ENCODE assay signal across 24 cellular contexts in the genomic region with DNA sequence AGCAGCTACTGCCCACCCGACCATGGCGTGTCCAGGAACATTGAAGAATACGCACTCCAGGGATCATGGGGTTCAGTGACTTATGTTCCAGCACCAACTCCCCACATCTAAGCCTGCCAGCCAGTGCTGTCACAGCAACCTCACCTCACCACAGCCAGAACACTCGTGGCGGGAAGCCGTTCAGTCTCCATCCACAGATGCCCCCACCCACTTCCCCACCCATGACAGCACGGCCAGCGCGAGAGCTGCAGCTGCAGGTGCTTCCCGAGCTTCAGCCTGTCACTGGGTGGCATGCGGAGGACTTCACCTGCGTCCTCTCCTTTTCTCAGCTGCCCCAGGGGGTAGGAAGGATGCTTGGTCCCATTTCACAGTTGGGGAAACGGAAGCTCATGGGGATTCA. TPM values are rescaled to one million over a fixed set of nuclear protein-coding genes. Genes with fewer than 3 reads are reported as not detected.
A peak's percentile ranks its signal among the peaks of the same experiment; 100 is the strongest.
DNase-seq lines count a peak whose midpoint lies in the region; ATAC-seq, FAIRE-seq and TF ChIP-seq lines count a peak whose summit lies in the region.
"Had no signal": no experiment of that assay in that cellular context is flagged by ENCODE, and none has a peak within 500 bp of the region (broad histone marks: within the 10 kb centered on the region; RNA-seq: fewer than 3 reads in every experiment).

No MANE protein-coding gene starts in this region.

- CTCF ChIA-PET in A549 (lab: Yijun Ruan, JAX), result interaction anchor here (4.3 kb wide), 1 partner anchor 52 kb away, joined by 19 read pairs; no protein-coding TSS in a partner anchor
- CTCF ChIA-PET in activated naive CD4-positive, alpha-beta T cell treated with anti-CD3 and anti-CD28 coated beads, Interleukin-2, amount 10 ng/mL, durations not matched to agents 7 days and 5 days (lab: Charles Lee), result no interaction called here

- no peak overlapping the region for H2BK12ac ChIP-seq in trophoblast cell (ENCODE audit: low read length)

- no peak overlapping the region for H3K4me3 Mint-ChIP-seq in activated naive CD4-positive, alpha-beta T cell treated with anti-CD3 and anti-CD28 coated beads, Interleukin-2, amount 10 ng/mL, durations not matched to agents 7 days and 5 days
- H3K4me3 Mint-ChIP-seq: CD14-positive monocyte; CD4-positive, alpha-beta T cell; CD8-positive, alpha-beta memory T cell had no signal

- H3K23ac ChIP-seq in trophoblast cell (ENCODE audit: low read length), result no peak overlapping the region

- peaks cover 17% of the 10 kb centered on the region for H3K27me3 Mint-ChIP-seq in activated naive CD4-positive, alpha-beta T cell treated with anti-CD3 and anti-CD28 coated beads, Interleukin-2, amount 10 ng/mL, durations not matched to agents 7 days and 5 days

- no peak overlapping the region for H4K12ac ChIP-seq in trophoblast cell (ENCODE audit: low read depth, low read length)

- H3K4me1 ChIP-seq in A549 (peaks cover 56% of the 10 kb centered on the region), kidney (ENCODE audit: control insufficient read depth in 1 of 2, insufficient read depth in 1 of 2, low read depth in 1 of 2, low read length in 2 of 2) (no peaks in the 10 kb centered on the region), trophoblast cell (ENCODE audit: control insufficient read depth in 1 of 2, insufficient read depth in 2 of 2, low read length in 2 of 2) (no peaks in the 10 kb centered on the region)
- peaks cover 72 to 90% (median 87%) of the 10 kb centered on the region in 10 experiments for H3K4me1 ChIP-seq in BLaER1 treated with 17β-estradiol and CSF1 and Interleukin-3, amounts not matched to agents 10 nM and 100 nM

- POLR2A ChIA-PET in A549 (lab: Yijun Ruan, JAX), result no interaction called here

- no peak overlapping the region for H4K8ac ChIP-seq in trophoblast cell (ENCODE audit: low read depth, low read length)

- H3K27ac ChIP-seq in A549, result peak overlapping the region; percentile 85 to 89; a peak in 4 of 6 replicates
- no peak overlapping the region for H3K27ac ChIP-seq in BLaER1 treated with 17β-estradiol and CSF1 and Interleukin-3, amounts not matched to agents 10 nM and 100 nM
- no peak overlapping the region for H3K27ac ChIP-seq in kidney (ENCODE audit: low read depth in 2 of 2, low read length in 2 of 2)
- no peak overlapping the region for H3K27ac ChIP-seq in trophoblast cell (ENCODE audit: low read depth, low read length)

- no peak for FAIRE-seq in A549 (lab: Jason Lieb, UNC)
- FAIRE-seq in kidney (lab: Jason Lieb, UNC), result no peak
- FAIRE-seq in H54 (lab: Jason Lieb, UNC), result no peak
- FAIRE-seq: D721Med, GM12891, GM18507 had no signal

- no peak overlapping the region for H2AFZ ChIP-seq in trophoblast cell (ENCODE audit: insufficient read depth, low read length, poor library complexity)

- no peak overlapping the region for H4K91ac ChIP-seq in trophoblast cell (ENCODE audit: low read depth, low read length)

- intact Hi-C loops in kidney (cut with DNase I), result no loop called here

- H3K4me3 ChIP-seq in A549, result no peak overlapping the region
- no peak overlapping the region for H3K4me3 ChIP-seq in BLaER1 treated with 17β-estradiol and CSF1 and Interleukin-3, amounts not matched to agents 10 nM and 100 nM
- H3K4me3 ChIP-seq in kidney (ENCODE audit: low read length in 2 of 2), result no peak overlapping the region
- no peak overlapping the region for H3K4me3 ChIP-seq in trophoblast cell (ENCODE audit: low read depth, low read length)

- TF ChIP-seq POLR2A in A549 (IDR thresholded peaks at IDR 0.05; ENCODE audit: low read length) (no peak), H54 (IDR thresholded peaks at IDR 0.05; ENCODE audit: low read depth, low read length) (no peak)

- H3K4me2 ChIP-seq in A549 (no peak overlapping the region), trophoblast cell (ENCODE audit: low read length) (no peak overlapping the region)
- H3K4me2 ChIP-seq in BLaER1 treated with 17β-estradiol and CSF1 and Interleukin-3, amounts not matched to agents 10 nM and 100 nM, result peak overlapping the region; percentile 19 to 96 (median 84); a peak in 21 of 22 replicates

- H3K27me3 ChIP-seq in BLaER1 treated with 17β-estradiol and CSF1 and Interleukin-3, amounts not matched to agents 10 nM and 100 nM, result peaks cover 0 to 21% (median 0%) of the 10 kb centered on the region in 11 experiments; a peak in 4 of 22 replicates
- no peaks in the 10 kb centered on the region for H3K27me3 ChIP-seq in trophoblast cell (ENCODE audit: insufficient read depth, low read length)

- no peak overlapping the region for H3K9ac ChIP-seq in BLaER1 treated with 17β-estradiol and CSF1 and Interleukin-3, amounts not matched to agents 10 nM and 100 nM
- H3K9ac ChIP-seq in kidney (ENCODE audit: low read length in 2 of 2) (no peak overlapping the region), trophoblast cell (ENCODE audit: low read length) (peak overlapping the region; percentile 44)

- no peaks in the 10 kb centered on the region for H3K36me3 Mint-ChIP-seq in activated naive CD4-positive, alpha-beta T cell treated with anti-CD3 and anti-CD28 coated beads, Interleukin-2, amount 10 ng/mL, durations not matched to agents 7 days and 5 days
- H3K36me3 Mint-ChIP-seq: CD14-positive monocyte had no signal

- peaks cover 1% of the 10 kb centered on the region for H3K9me3 Mint-ChIP-seq in activated naive CD4-positive, alpha-beta T cell treated with anti-CD3 and anti-CD28 coated beads, Interleukin-2, amount 10 ng/mL, durations not matched to agents 7 days and 5 days

- no peak for ATAC-seq in A549

- no peak overlapping the region for H3K14ac ChIP-seq in trophoblast cell (ENCODE audit: low read length)

- H2BK5ac ChIP-seq in trophoblast cell (ENCODE audit: low read depth, low read length, poor library complexity), result no peak overlapping the region

- DNase-seq in A549 (ENCODE audit: low read depth in 1 of 2, low spot score in 1 of 2) (no peak), kidney (peak; percentile 56), trophoblast cell (no peak), H54 (ENCODE audit: insufficient read length, low spot score) (no peak), amniotic stem cell (lab: John Stamatoyannopoulos, UW) (no peak)
- DNase-seq in activated CD4-positive, alpha-beta T cell treated with anti-CD3 and anti-CD28 coated beads, Interleukin-2, amount 50 U/mL, for 4 hours, result no peak
- no peak for DNase-seq in activated naive CD4-positive, alpha-beta T cell treated with anti-CD3 and anti-CD28 coated beads, Interleukin-2, amount 10 ng/mL, durations not matched to agents 7 days and 5 days
- DNase-seq: 8988T; CD4-positive, alpha-beta T cell; CD8-positive, alpha-beta memory T cell; DMS 273 treated with DMSO at 0.1 percent for 48 hours; DMS53; GF-D8; GOT3; H7; HCEC 1CT had no signal

- no peak for TF ChIP-seq RAD21 in A549 (conservative IDR thresholded peaks at IDR 0.05 in 1 of 2, IDR thresholded peaks at IDR 0.05 in 1 of 2)

- TF ChIP-seq CTCF in A549 (IDR thresholded peaks at IDR 0.05) (no peak), kidney (IDR thresholded peaks at IDR 0.05; ENCODE audit: borderline replicate concordance, extremely low read depth, insufficient read depth) (no peak)

- peaks cover 3% of the 10 kb centered on the region for H3K4me1 Mint-ChIP-seq in activated naive CD4-positive, alpha-beta T cell treated with anti-CD3 and anti-CD28 coated beads, Interleukin-2, amount 10 ng/mL, durations not matched to agents 7 days and 5 days
- H3K4me1 Mint-ChIP-seq: CD14-positive monocyte had no signal

- no peak for TF ChIP-seq EP300 in A549 (IDR thresholded peaks at IDR 0.05)

- no peak overlapping the region for H3K18ac ChIP-seq in trophoblast cell (ENCODE audit: low read length)

- H3K27ac Mint-ChIP-seq in activated naive CD4-positive, alpha-beta T cell treated with anti-CD3 and anti-CD28 coated beads, Interleukin-2, amount 10 ng/mL, durations not matched to agents 7 days and 5 days, result no peak overlapping the region
- H3K27ac Mint-ChIP-seq: CD14-positive monocyte; CD4-positive, alpha-beta T cell; CD8-positive, alpha-beta memory T cell had no signal

- H2BK120ac ChIP-seq in trophoblast cell (ENCODE audit: insufficient read depth, low read length, poor library complexity), result no peak overlapping the region

- H3K36me3 ChIP-seq in BLaER1 treated with 17β-estradiol and CSF1 and Interleukin-3, amounts not matched to agents 10 nM and 100 nM, result no peaks in the 10 kb centered on the region
- H3K36me3 ChIP-seq in kidney (ENCODE audit: control insufficient read depth in 1 of 2, insufficient read depth in 2 of 2, low read length in 2 of 2) (no peaks in the 10 kb centered on the region), trophoblast cell (ENCODE audit: control insufficient read depth in 1 of 2, insufficient read depth in 2 of 2, low read length in 2 of 2) (no peaks in the 10 kb centered on the region)

- no peak overlapping the region for H2AK5ac ChIP-seq in trophoblast cell (ENCODE audit: low read length)

- no peak overlapping the region for H3K4ac ChIP-seq in trophoblast cell (ENCODE audit: low read depth, low read length)

- H3K79me2 ChIP-seq in trophoblast cell (ENCODE audit: control insufficient read depth, insufficient read depth, low read length, poor library complexity), result no peaks in the 10 kb centered on the region

- H3K9me3 ChIP-seq in A549 (no peaks in the 10 kb centered on the region), kidney (ENCODE audit: control insufficient read depth in 1 of 2, low read length in 2 of 2) (no peaks in the 10 kb centered on the region), trophoblast cell (ENCODE audit: insufficient read depth, low read depth, low read length) (peaks cover 7% of the 10 kb centered on the region)
- peaks cover 0 to 5% (median 0%) of the 10 kb centered on the region in 11 experiments; a peak in 3 of 22 replicates for H3K9me3 ChIP-seq in BLaER1 treated with 17β-estradiol and CSF1 and Interleukin-3, amounts not matched to agents 10 nM and 100 nM (replicated peaks in 1 of 11)

- no peaks in the 10 kb centered on the region for H3K79me1 ChIP-seq in trophoblast cell (ENCODE audit: low read length)

- 90% methylated on average over 13 of the region's 13 CpGs for WGBS in A549 (ENCODE audit: missing lambda C conversion rate)
- WGBS in trophoblast cell (ENCODE audit: extremely low coverage, insufficient coverage, insufficient read length), result no CpG with 5 or more reads among the region's 13 CpGs

- H4K20me1 ChIP-seq in BLaER1 treated with 17β-estradiol and CSF1 and Interleukin-3, amounts not matched to agents 10 nM and 100 nM, result peaks cover 0 to 11% (median 0%) of the 10 kb centered on the region in 11 experiments; a peak in 4 of 22 replicates

TF ChIP-seq in A549, 52 proteins besides CTCF, POLR2A, EP300 and RAD21:
- no peak for TF ChIP-seq EHF (CRISPR knock-in tag; IDR thresholded peaks at IDR 0.05)
- TF ChIP-seq RARB (CRISPR knock-in tag; IDR thresholded peaks at IDR 0.05), result no peak

RNA-seq across cellular contexts. Expression of a gene that starts 50.3 kb away (rescaled TPM):
- 3.3 and 6.7 TPM in 2 replicates for polyA plus RNA-seq in A549 (2011; rRNA removed)
- 1.3 and 1.6 TPM in 2 replicates for polyA plus RNA-seq in A549 (2012; cell fraction: cytosol; rRNA removed)
- polyA plus RNA-seq in A549 (2012; cell fraction: nucleus; rRNA removed), result 3.6 and 4.5 TPM in 2 replicates
- polyA plus RNA-seq in A549 (2017; fragmentation: RNase III; extraction: RNeasy Plus Mini Kit Qiagen cat#74134 plus additional on column Dnase treatment), result 2.6 to 3.4 TPM (median 3.1 TPM) in 3 replicates
- 6.7 and 9.9 TPM in 2 replicates for polyA minus RNA-seq in A549 (2011; rRNA and poly(A)+ RNA removed)
- total RNA-seq in kidney, result not detected
- not detected for polyA plus RNA-seq in kidney (ENCODE audit: insufficient read depth, low read depth, low replicate concordance)
- 0.04 TPM in 1 of 2 replicates, not detected in the other for polyA plus RNA-seq in trophoblast cell (2013)
- total RNA-seq: A673; CD4-positive, alpha-beta T cell; CD8-positive, alpha-beta memory T cell; Daoy; G401 had no signal
- polyA plus RNA-seq: CD14-positive monocyte; CD8-positive, alpha-beta memory T cell had no signal

Comparison
In these comparisons a context has a peak if more than half of its experiments do, and no peak if none do; other contexts are left out.
1. H3K27ac ChIP-seq: peak in A549 (2 of 2); none in BLaER1 treated with 17β-estradiol and CSF1 and Interleukin-3, amounts not matched to agents 10 nM and 100 nM (0 of 11), kidney (0 of 2) and trophoblast cell (single experiment).
2. H3K4me2 ChIP-seq: peak in BLaER1 treated with 17β-estradiol and CSF1 and Interleukin-3, amounts not matched to agents 10 nM and 100 nM (11 of 11); none in A549 (single experiment) and trophoblast cell (single experiment).